ENCODE assay signal across 12 cellular contexts in the genomic region with DNA sequence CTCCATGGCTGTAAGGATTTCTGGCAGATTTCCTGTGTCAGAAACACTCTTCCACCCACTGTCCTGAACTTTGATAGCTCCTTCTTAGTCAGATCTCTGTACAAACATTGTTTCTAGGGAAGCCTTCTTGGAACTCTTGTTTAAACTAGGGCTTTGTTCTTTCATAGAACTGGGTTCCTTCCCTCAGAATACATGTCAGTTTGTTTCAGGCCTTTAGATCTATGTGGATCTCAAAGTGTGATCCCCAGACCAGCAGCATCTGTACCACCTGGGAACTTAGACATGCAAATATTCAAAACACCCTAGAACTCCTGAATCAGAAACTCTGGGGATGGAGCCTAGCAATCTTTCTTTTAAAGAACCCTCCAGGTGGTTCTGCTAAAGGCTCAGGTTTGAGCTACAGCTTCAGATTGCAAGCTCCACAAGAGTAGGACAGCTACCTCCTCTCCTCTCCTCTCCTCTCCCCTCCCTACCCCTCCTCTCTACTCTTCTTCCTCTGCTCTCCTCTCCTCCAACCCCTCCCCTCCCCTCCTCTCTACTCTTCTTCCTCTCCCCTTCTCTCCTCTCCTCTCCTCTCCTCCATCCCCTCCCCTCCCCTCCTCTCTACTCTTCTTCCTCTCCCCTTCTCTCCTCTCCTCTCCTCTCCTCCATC. TPM values are rescaled to one million over a fixed set of nuclear protein-coding genes. Genes with fewer than 3 reads are reported as not detected.
A peak's percentile ranks its signal among the peaks of the same experiment; 100 is the strongest.
DNase-seq lines count a peak whose midpoint lies in the region; ATAC-seq, FAIRE-seq and TF ChIP-seq lines count a peak whose summit lies in the region.
"Had no signal": no experiment of that assay in that cellular context is flagged by ENCODE, and none has a peak within 500 bp of the region (broad histone marks: within the 10 kb centered on the region; RNA-seq: fewer than 3 reads in every experiment).

No MANE protein-coding gene starts in this region.

- DNase-seq in AG04450 (ENCODE audit: low read depth, low spot score) (no peak), Karpas-422 (peak; percentile 70), foreskin melanocyte (peak; percentile 9), SKM-1 (lab: John Stamatoyannopoulos, UW; ENCODE audit: unreplicated experiment) (no peak), left ventricle myocardium superior (no peak), frontal cortex (ENCODE audit: low spot score in 2 of 2) (no peak)
- DNase-seq: activated T-cell treated with anti-CD3 and anti-CD28 coated beads, Interleukin-2, amount 50 U/mL, for 72 hours; left cardiac atrium; NCI-H1048; posterior cingulate gyrus had no signal

- TF ChIP-seq POLR2A in GM19099 (IDR thresholded peaks at IDR 0.05; ENCODE audit: extremely low read depth, insufficient read length, low read depth) = peak; percentile 17

- POLR2A ChIA-PET in AG04450 (lab: Yijun Ruan, JAX) = no interaction called here

- CTCF ChIA-PET in AG04450 (lab: Charles Lee) = interaction anchor here (1.0 to 1.8 kb wide), 2 partner anchors 14 to 33 kb away, joined by 4 read pairs; no protein-coding TSS in a partner anchor

- no peaks in the 10 kb centered on the region for H3K27me3 ChIP-seq in AG04450 (ENCODE audit: control insufficient read depth, insufficient read depth, low read length)
- no peaks in the 10 kb centered on the region for H3K27me3 ChIP-seq in Karpas-422 (ENCODE audit: low read length)

- no peak overlapping the region for H2AFZ ChIP-seq in Karpas-422 (ENCODE audit: low read length)

- peak overlapping the region; percentile 78 for H3K4me2 ChIP-seq in Karpas-422 (ENCODE audit: low read depth, low read length, poor library complexity, severe bottlenecking)

- H3K27ac ChIP-seq in AG04450 (ENCODE audit: low read depth, low read length) (peak overlapping the region; percentile 22), Karpas-422 (ENCODE audit: low read length) (peak overlapping the region; percentile 98)

- H3K4me1 ChIP-seq in Karpas-422 (ENCODE audit: low read length) = peaks cover 63% of the 10 kb centered on the region

- intact Hi-C loops in left ventricle myocardium superior (cut with micrococcal nuclease) = no loop called here

- no peak overlapping the region for H3K4me3 ChIP-seq in AG04450 (ENCODE audit: low read depth, low read length)
- H3K4me3 ChIP-seq in Karpas-422 (ENCODE audit: low read length) = peak overlapping the region; percentile 55

- no peaks in the 10 kb centered on the region for H3K79me2 ChIP-seq in Karpas-422 (ENCODE audit: low read length)

- no peaks in the 10 kb centered on the region for H3K9me2 ChIP-seq in Karpas-422 (replicated peaks; ENCODE audit: insufficient read depth, low read length)

- H4K20me1 ChIP-seq in Karpas-422 (ENCODE audit: insufficient read depth, low read depth, low read length) = no peaks in the 10 kb centered on the region

- ATAC-seq in GM21576 (IDR thresholded peaks at IDR 0.05; ENCODE audit: unreplicated experiment) (no peak), left ventricle myocardium superior (no peak)
- ATAC-seq: activated T-cell treated with anti-CD3 and anti-CD28 coated beads, Interleukin-2, amount 50 U/mL, for 72 hours; left cardiac atrium had no signal

- no peaks in the 10 kb centered on the region for H3K36me3 ChIP-seq in Karpas-422 (ENCODE audit: insufficient read depth, low read length)

- no peak for TF ChIP-seq CTCF in AG04450 (IDR thresholded peaks at IDR 0.05; ENCODE audit: low read depth, low read length)

- H3K9me3 ChIP-seq in AG04450 (ENCODE audit: control insufficient read depth, insufficient read depth, low read length) = no peaks in the 10 kb centered on the region
- no peaks in the 10 kb centered on the region for H3K9me3 ChIP-seq in Karpas-422 (ENCODE audit: low read length)

- peak overlapping the region; percentile 77 for H3K9ac ChIP-seq in Karpas-422 (ENCODE audit: low read length)

- no peak for FAIRE-seq in frontal cortex (lab: Jason Lieb, UNC)

RNA-seq across cellular contexts. Expression of gene RASSF6, which starts 12.7 kb away (rescaled TPM):
- 0.06 and 0.07 TPM in 2 replicates for polyA plus RNA-seq in AG04450 (2011; rRNA removed)
- polyA minus RNA-seq in AG04450 (2011; rRNA and poly(A)+ RNA removed) = not detected in 2 replicates
- total RNA-seq in Karpas-422 (2014; rRNA removed; shearing (Covaris generic); ENCODE audit: low replicate concordance) = 2.9 and 7.4 TPM in 2 replicates
- not detected for total RNA-seq in left ventricle myocardium superior
- under 0.01 TPM for total RNA-seq in frontal cortex
- total RNA-seq: left cardiac atrium had no signal

Comparison
In these comparisons a context has a peak if more than half of its experiments do, and no peak if none do; other contexts are left out.
1. DNase-seq: peak in Karpas-422 (single experiment) and foreskin melanocyte (single experiment); none in AG04450 (single experiment), SKM-1 (single experiment), left ventricle myocardium superior (single experiment) and frontal cortex (0 of 2).